Comparison of ENCODE assay signal across 11 cellular contexts in the genomic region with DNA sequence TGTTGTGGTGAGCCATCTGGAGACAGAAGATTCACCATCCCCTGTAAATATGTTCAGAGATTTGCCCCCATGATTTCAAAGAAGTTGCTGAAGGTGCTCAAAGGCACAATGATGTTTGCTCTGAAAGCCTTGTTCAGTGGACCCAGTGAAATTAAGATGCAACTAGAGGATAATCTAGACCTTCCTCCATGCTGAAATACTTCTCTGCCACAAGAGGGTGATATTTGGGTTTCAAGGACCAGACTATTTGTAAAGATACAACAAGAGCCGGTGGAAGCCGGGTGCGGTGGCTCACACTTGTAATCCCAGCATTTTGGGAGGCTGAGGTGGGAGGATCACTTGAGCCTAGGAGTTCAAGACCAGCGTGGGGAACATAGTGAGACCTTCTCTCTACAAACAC. TPM values are rescaled to one million over a fixed set of nuclear protein-coding genes. Genes with fewer than 3 reads are reported as not detected.
DNase-seq lines count a peak whose midpoint lies in the region; ATAC-seq and TF ChIP-seq lines count a peak whose summit lies in the region.
"Had no signal": no experiment of that assay in that cellular context is flagged by ENCODE, and none has a peak within 500 bp of the region (broad histone marks: within the 10 kb centered on the region; RNA-seq: fewer than 3 reads in every experiment).

No MANE protein-coding gene starts in this region.

- H3K27me3 ChIP-seq in KMS-11 (ENCODE audit: insufficient read depth, low read depth): no peaks in the 10 kb centered on the region
- H3K27me3 ChIP-seq in ascending aorta: no peaks in the 10 kb centered on the region
- no peaks in the 10 kb centered on the region for H3K27me3 ChIP-seq in mesendoderm (ENCODE audit: insufficient read depth, low read length, poor library complexity)
- no peaks in the 10 kb centered on the region for H3K27me3 ChIP-seq in H7 (ENCODE audit: control insufficient read depth, insufficient read depth, low read length)
- H3K27me3 ChIP-seq in aorta (ENCODE audit: control insufficient read depth in 1 of 2, insufficient read depth in 2 of 2, low read length in 1 of 2): no peaks in the 10 kb centered on the region

- H3K79me2 ChIP-seq in KMS-11 (ENCODE audit: insufficient read depth, low read depth) (no peaks in the 10 kb centered on the region), mesendoderm (ENCODE audit: control insufficient read depth, insufficient read depth, low read length) (no peaks in the 10 kb centered on the region)

- H3K9ac ChIP-seq in KMS-11 (no peak overlapping the region), mesendoderm (ENCODE audit: low read length) (no peak overlapping the region)

- H3K79me1 ChIP-seq in mesendoderm (ENCODE audit: low read length): no peaks in the 10 kb centered on the region

- H3K9me3 ChIP-seq in ascending aorta (no peaks in the 10 kb centered on the region), aorta (ENCODE audit: control insufficient read depth, low read length) (peaks cover 1% of the 10 kb centered on the region)
- H3K9me3 ChIP-seq: spleen had no signal

- WGBS in mesendoderm (ENCODE audit: extremely low coverage, insufficient coverage, low lambda C conversion rate): no CpG with 5 or more reads among the region's 4 CpGs
- 95% methylated on average over 4 of the region's 4 CpGs for whole genome bisulfite sequencing in aorta, 2 donors

- H3K18ac ChIP-seq in mesendoderm (ENCODE audit: low read length): no peak overlapping the region

- DNase-seq in G401 (ENCODE audit: low spot score) (peak; percentile 55), ascending aorta (ENCODE audit: low spot score in 2 of 2) (no peak), mesendoderm (peak; percentile 56), H7 (no peak), T-helper 9 cell (no peak), aorta (no peak)
- no peak for DNase-seq in stimulated activated CD4-positive, alpha-beta T cell treated with anti-CD3 and anti-CD28 coated beads, Interleukin-2, amount 100 ng/mL, for 24 hours
- DNase-seq: immature natural killer cell, NCI-H2107, spleen had no signal

- intact Hi-C loops in ascending aorta (cut with DNase I) (no loop called here), aorta (cut with DNase I) (no loop called here)

- no peak overlapping the region for H2AFZ ChIP-seq in KMS-11 (ENCODE audit: low read depth)

- no peak overlapping the region for H3K4me2 ChIP-seq in KMS-11
- H3K4me2 ChIP-seq in mesendoderm (ENCODE audit: low read length): no peak overlapping the region

- ATAC-seq in aorta (ENCODE audit: low FRiP score): no peak

- in situ Hi-C loops in G401 (cut with HindIII; ENCODE audit: low sequenced_read_pairs): no loop called here

- no peak overlapping the region for H2BK15ac ChIP-seq in mesendoderm (replicated peaks; ENCODE audit: low read depth)

- H3K4me3 ChIP-seq in KMS-11 (IDR thresholded peaks at IDR 0.05; ENCODE audit: insufficient read depth, low read depth, low read length) (no peak overlapping the region), ascending aorta (no peak overlapping the region), mesendoderm (ENCODE audit: low read length) (no peak overlapping the region), H7 (ENCODE audit: insufficient read depth, low read depth, low read length) (no peak overlapping the region), aorta (ENCODE audit: low read length in 2 of 2) (no peak overlapping the region)
- H3K4me3 ChIP-seq: spleen had no signal

- H3K27ac ChIP-seq in KMS-11 (no peak overlapping the region), ascending aorta (no peak overlapping the region), mesendoderm (ENCODE audit: low read depth, low read length) (no peak overlapping the region), aorta (ENCODE audit: low read depth in 1 of 2, low read length in 2 of 2) (no peak overlapping the region)
- H3K27ac ChIP-seq: spleen had no signal

- no peak overlapping the region for H3K23ac ChIP-seq in mesendoderm (ENCODE audit: low read length)

- peaks cover 30% of the 10 kb centered on the region for H3K4me1 ChIP-seq in KMS-11 (ENCODE audit: low read depth, poor library complexity, severe bottlenecking)
- H3K4me1 ChIP-seq in ascending aorta: no peaks in the 10 kb centered on the region
- no peaks in the 10 kb centered on the region for H3K4me1 ChIP-seq in mesendoderm (ENCODE audit: control insufficient read depth, low read depth, low read length)
- peaks cover 0 to 3% of the 10 kb centered on the region in 2 donors for H3K4me1 ChIP-seq in aorta (ENCODE audit: control insufficient read depth in 1 of 2, insufficient read depth in 2 of 2, low read length in 2 of 2)
- H3K4me1 ChIP-seq: spleen had no signal

- no peak overlapping the region for H2BK5ac ChIP-seq in mesendoderm (ENCODE audit: low read length)

- H3K36me3 ChIP-seq in KMS-11 (ENCODE audit: insufficient read depth) (no peaks in the 10 kb centered on the region), ascending aorta (no peaks in the 10 kb centered on the region), mesendoderm (ENCODE audit: control insufficient read depth, insufficient read depth, low read length) (no peaks in the 10 kb centered on the region), H7 (replicated peaks; ENCODE audit: control insufficient read depth, insufficient read depth, low read length) (no peaks in the 10 kb centered on the region), aorta (ENCODE audit: control insufficient read depth in 1 of 2, insufficient read depth in 2 of 2, low read length in 1 of 2) (no peaks in the 10 kb centered on the region)
- H3K36me3 ChIP-seq: spleen had no signal

- H4K8ac ChIP-seq in mesendoderm (ENCODE audit: low read depth, low read length): no peak overlapping the region

- H3K4ac ChIP-seq in mesendoderm (ENCODE audit: low read depth, low read length): no peak overlapping the region

- H2BK120ac ChIP-seq in mesendoderm (ENCODE audit: low read depth, low read length): no peak overlapping the region

- TF ChIP-seq CTCF in KMS-11 (conservative IDR thresholded peaks at IDR 0.05; ENCODE audit: low read depth, low read length) (peak; percentile 38; the same call in 1 of the 2 replicates), ascending aorta (IDR thresholded peaks at IDR 0.05) (peak in 2 of 3 experiments; percentile 7 to 21)

- no peak overlapping the region for H4K5ac ChIP-seq in mesendoderm (ENCODE audit: low read length)

- H2AK5ac ChIP-seq in mesendoderm (ENCODE audit: low read length): no peak overlapping the region

- no peaks in the 10 kb centered on the region for H4K20me1 ChIP-seq in KMS-11 (ENCODE audit: insufficient read depth)

- no peak overlapping the region for H3K56ac ChIP-seq in mesendoderm (ENCODE audit: low read length)

RNA-seq across cellular contexts. Expression of a gene that starts 13.5 kb away (rescaled TPM):
- total RNA-seq in G401 (2014; rRNA removed; shearing (Covaris generic)): 28.4 and 29.7 TPM in 2 replicates
- 38.0 TPM for total RNA-seq in ascending aorta
- 5.2 TPM for polyA plus RNA-seq in mesendoderm (2013, experiment 1 of 2)
- polyA plus RNA-seq in mesendoderm (2013, experiment 2 of 2): 5.4 TPM
- total RNA-seq in H7 (2014; rRNA removed; shearing (Covaris generic)): 17.5 and 19.2 TPM in 2 replicates
- 10 to 100 TPM; 30.4 to 34.5 TPM for total RNA-seq in aorta
- polyA plus RNA-seq in aorta: 10 to 100 TPM; 27.0 to 34.7 TPM

Comparison
In these comparisons a context has a peak if more than half of its experiments do, and no peak if none do; other contexts are left out.
1. DNase-seq: peak in G401 (single experiment) and mesendoderm (single experiment); none in ascending aorta (0 of 2), H7 (single experiment), stimulated activated CD4-positive, alpha-beta T cell treated with anti-CD3 and anti-CD28 coated beads, Interleukin-2, amount 100 ng/mL, for 24 hours (0 of 2), T-helper 9 cell (single experiment) and aorta (0 of 2).